In the genomic region with DNA sequence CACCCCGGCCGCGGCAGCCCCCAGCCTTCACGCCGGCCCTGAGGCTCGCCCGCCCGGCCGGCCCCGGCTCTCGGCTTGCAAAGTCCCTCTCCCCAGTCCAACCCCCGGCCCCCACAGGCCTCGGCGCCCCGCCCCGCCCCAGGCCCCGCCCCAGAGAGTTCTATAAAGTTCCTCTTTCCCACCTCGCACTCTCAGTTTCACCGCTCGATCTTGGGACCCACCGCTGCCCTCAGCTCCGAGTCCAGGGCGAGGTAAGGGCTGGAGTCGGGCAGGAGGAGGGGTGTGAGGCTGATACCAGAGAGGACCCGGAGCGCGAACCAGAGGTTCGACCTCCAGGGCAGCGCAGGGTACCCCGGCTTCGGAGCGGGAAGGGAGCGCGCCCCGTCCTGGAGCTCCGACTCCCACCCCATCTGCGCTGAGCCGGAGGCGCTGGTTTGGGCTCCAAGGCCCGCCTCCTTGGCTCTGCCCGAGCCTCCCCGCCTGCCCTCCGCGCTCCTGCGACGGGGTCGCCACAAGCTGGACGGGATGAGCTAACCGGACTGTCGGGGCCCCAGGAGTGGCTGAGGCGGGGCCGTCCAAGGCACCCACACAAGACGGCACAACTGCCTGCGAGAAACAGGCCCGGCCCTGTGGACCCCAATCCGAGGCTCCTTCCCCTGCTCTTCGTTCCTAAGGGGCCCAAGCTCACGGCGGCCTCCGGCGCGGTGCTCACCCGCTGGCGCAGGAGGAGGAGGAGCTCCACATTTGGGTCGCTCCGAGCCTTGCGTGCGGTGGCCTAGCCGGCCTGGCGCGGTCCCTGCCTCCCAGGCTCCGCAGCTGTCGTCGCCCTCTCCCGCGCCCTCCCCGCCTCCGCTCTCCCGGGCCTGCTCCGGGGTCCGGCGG, we compare ENCODE assay signal across 8 cellular contexts. TPM values are rescaled to one million over a fixed set of nuclear protein-coding genes. Genes with fewer than 3 reads are reported as not detected.
A peak's percentile ranks its signal among the peaks of the same experiment; 100 is the strongest.
DNase-seq lines count a peak whose midpoint lies in the region; ATAC-seq and TF ChIP-seq lines count a peak whose summit lies in the region.

A gene (plus strand): TSS at position 194 of the 882 bp plus-strand sequence. CDS start 1,401 bp downstream, outside the sequence.

- ATAC-seq in GM21515 (IDR thresholded peaks at IDR 0.05; ENCODE audit: unreplicated experiment), result peak; percentile 45
- peak; percentile 48 for ATAC-seq in activated naive CD8-positive, alpha-beta T cell treated with anti-CD3 and anti-CD28 coated beads, Interleukin-2, amount 50 U/mL, for 24 hours

- H3K9ac ChIP-seq in OCI-LY3 (ENCODE audit: low read length), result peak within 1 kb of the TSS; percentile 100

- H3K27me3 Mint-ChIP-seq in CD14-positive monocyte (ENCODE audit: low read depth in 3 of 3), result peaks cover 66 to 82% (median 71%) of the 10 kb centered on the region in 3 donors
- H3K27me3 Mint-ChIP-seq in activated naive CD8-positive, alpha-beta T cell treated with anti-CD3 and anti-CD28 coated beads, Interleukin-2, amount 50 U/mL, for 24 hours, result peaks cover 8% of the 10 kb centered on the region

- H3K36me3 Mint-ChIP-seq in CD14-positive monocyte, result peaks cover 24 to 25% of the 10 kb centered on the region in 2 donors
- peaks cover 39% of the 10 kb centered on the region for H3K36me3 Mint-ChIP-seq in activated naive CD8-positive, alpha-beta T cell treated with anti-CD3 and anti-CD28 coated beads, Interleukin-2, amount 50 U/mL, for 24 hours (ENCODE audit: low read depth)

- H3K27me3 ChIP-seq in OCI-LY3 (ENCODE audit: low read depth, low read length), result no peaks in the 10 kb centered on the region

- no peak for TF ChIP-seq CTCF in CD14-positive monocyte (IDR thresholded peaks at IDR 0.05)
- no peak for TF ChIP-seq CTCF in OCI-LY3 (IDR thresholded peaks at IDR 0.05; ENCODE audit: low read depth, low read length)

- intact Hi-C loops in CD14-positive monocyte (cut with micrococcal nuclease), result loop anchor here in 1 of 2 donors (5.0 kb wide), 1 partner anchor 204 kb away; no protein-coding TSS in a partner anchor

- no peaks in the 10 kb centered on the region for H3K9me3 ChIP-seq in OCI-LY3 (ENCODE audit: insufficient read depth, low read length)

- no peak within 1 kb of the TSS for H2AFZ ChIP-seq in OCI-LY3 (ENCODE audit: low read depth, low read length)

- H4K20me1 ChIP-seq in OCI-LY3 (ENCODE audit: insufficient read depth, low read length), result peaks cover 49% of the 10 kb centered on the region

- peaks cover 0 to 30% (median 14%) of the 10 kb centered on the region in 7 donors for H3K9me3 Mint-ChIP-seq in CD14-positive monocyte
- no peaks in the 10 kb centered on the region for H3K9me3 Mint-ChIP-seq in activated naive CD8-positive, alpha-beta T cell treated with anti-CD3 and anti-CD28 coated beads, Interleukin-2, amount 50 U/mL, for 24 hours

- DNase-seq in CD14-positive monocyte (ENCODE audit: low spot score) (peak; percentile 44), left kidney (ENCODE audit: low read depth, low spot score) (peak; percentile 51), COLO829 (ENCODE audit: low spot score) (no peak), NCI-H1417 treated with DMSO at 0.1 percent for 48 hours (lab: John Stamatoyannopoulos, UW) (no peak)
- peak; percentile 80 for DNase-seq in activated naive CD8-positive, alpha-beta T cell treated with anti-CD3 and anti-CD28 coated beads, Interleukin-2, amount 50 U/mL, for 24 hours
- DNase-seq in stimulated activated CD8-positive, alpha-beta memory T cell treated with anti-CD3 and anti-CD28 coated beads, Interleukin-15, amount 100 ng/mL, for 24 hours (ENCODE audit: low read depth), result peak; percentile 61

- peak within 1 kb of the TSS; percentile 98 to 99 for H3K4me3 Mint-ChIP-seq in CD14-positive monocyte
- peak within 1 kb of the TSS; percentile 87 for H3K4me3 Mint-ChIP-seq in activated naive CD8-positive, alpha-beta T cell treated with anti-CD3 and anti-CD28 coated beads, Interleukin-2, amount 50 U/mL, for 24 hours

- peak within 1 kb of the TSS in 6 of 7 donors; percentile 54 to 91 (median 72) for H3K27ac Mint-ChIP-seq in CD14-positive monocyte
- H3K27ac Mint-ChIP-seq in activated naive CD8-positive, alpha-beta T cell treated with anti-CD3 and anti-CD28 coated beads, Interleukin-2, amount 50 U/mL, for 24 hours, result peak within 1 kb of the TSS; percentile 94

- H3K79me2 ChIP-seq in OCI-LY3 (ENCODE audit: low read length), result peaks cover 70% of the 10 kb centered on the region

- H3K36me3 ChIP-seq in OCI-LY3 (replicated peaks; ENCODE audit: low read depth, low read length), result peaks cover 48% of the 10 kb centered on the region

- peaks cover 50% of the 10 kb centered on the region for H3K4me1 ChIP-seq in OCI-LY3 (ENCODE audit: low read length)

- H3K4me1 Mint-ChIP-seq in CD14-positive monocyte, result peaks cover 49% of the 10 kb centered on the region
- peaks cover 49% of the 10 kb centered on the region for H3K4me1 Mint-ChIP-seq in activated naive CD8-positive, alpha-beta T cell treated with anti-CD3 and anti-CD28 coated beads, Interleukin-2, amount 50 U/mL, for 24 hours

- H3K4me3 ChIP-seq in OCI-LY3 (ENCODE audit: low read length), result peak within 1 kb of the TSS; percentile 96

- H3K4me2 ChIP-seq in OCI-LY3 (ENCODE audit: low read length), result peak within 1 kb of the TSS; percentile 92

- H3K27ac ChIP-seq in OCI-LY3 (ENCODE audit: low read length), result peak within 1 kb of the TSS; percentile 95

RNA-seq across cellular contexts. Expression of the gene that starts here (rescaled TPM):
- 1 to 10 TPM; 3.0 to 6.4 TPM for polyA plus RNA-seq in CD14-positive monocyte

Comparison
In these comparisons a context has a peak if more than half of its experiments do, and no peak if none do; other contexts are left out.
1. DNase-seq: peak in CD14-positive monocyte (single experiment), activated naive CD8-positive, alpha-beta T cell treated with anti-CD3 and anti-CD28 coated beads, Interleukin-2, amount 50 U/mL, for 24 hours (single experiment), left kidney (single experiment) and stimulated activated CD8-positive, alpha-beta memory T cell treated with anti-CD3 and anti-CD28 coated beads, Interleukin-15, amount 100 ng/mL, for 24 hours (single experiment); none in COLO829 (single experiment) and NCI-H1417 treated with DMSO at 0.1 percent for 48 hours (single experiment).